8 cellular contexts compared by ENCODE assay signal in the genomic region with DNA sequence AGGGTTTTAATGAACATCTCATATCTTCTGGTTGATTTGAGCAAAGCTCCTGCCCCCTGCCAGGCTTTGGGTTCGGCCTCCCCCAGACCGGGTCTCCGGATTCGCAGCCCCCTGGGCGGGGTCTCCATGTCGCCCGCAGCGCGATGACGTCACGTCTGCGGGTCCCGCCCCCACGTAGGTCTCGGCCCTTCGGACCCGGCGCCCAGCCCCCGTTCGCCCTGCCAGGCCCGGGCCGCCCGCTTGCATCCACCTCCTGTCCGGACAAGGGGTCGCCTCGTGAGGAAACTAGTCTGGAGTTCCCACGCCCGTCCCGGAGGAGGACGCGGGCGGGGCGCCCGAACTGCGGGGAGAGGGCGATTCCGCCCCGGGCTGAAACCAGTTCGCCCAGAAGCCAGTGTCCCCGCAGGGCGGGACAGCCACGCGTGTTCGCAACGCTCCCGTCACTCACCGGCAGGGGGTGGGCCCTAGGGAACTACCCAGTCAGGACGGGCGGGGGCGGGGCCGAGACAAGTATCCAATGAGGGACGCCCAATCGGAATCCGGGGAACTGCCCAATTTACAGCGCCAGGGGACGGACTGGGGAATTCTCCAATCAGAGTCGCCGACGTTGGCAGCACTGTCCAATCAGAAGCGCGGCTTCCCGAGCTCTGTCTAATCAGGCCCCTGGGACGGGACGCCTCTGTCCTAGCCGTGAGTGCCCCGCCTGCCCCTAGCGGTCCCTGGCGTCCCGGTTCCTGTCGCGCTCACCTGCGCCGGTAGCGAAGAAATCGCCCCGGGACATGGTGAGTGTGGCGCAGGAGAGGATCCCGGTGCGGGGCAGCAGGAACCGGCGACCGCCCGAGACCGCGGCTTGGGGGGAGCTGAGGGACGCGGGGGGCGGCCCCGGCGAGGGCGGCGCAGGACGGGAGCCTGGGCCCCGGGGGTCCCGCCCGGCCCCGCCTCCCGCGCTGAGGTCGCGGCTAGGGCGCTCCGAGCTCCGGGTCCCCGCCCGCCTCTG. TPM values are rescaled to one million over a fixed set of nuclear protein-coding genes. Genes with fewer than 3 reads are reported as not detected.
DNase-seq lines count a peak whose midpoint lies in the region; ATAC-seq lines count a peak whose summit lies in the region.

A gene (plus strand): TSS at position 682 of the 997 bp plus-strand sequence. CDS start 98 bp downstream, at position 780.

- peak; percentile 85 for ATAC-seq in GM19452 (IDR thresholded peaks at IDR 0.05; ENCODE audit: unreplicated experiment)
- ATAC-seq in effector memory CD8-positive, alpha-beta T cell (replicated peaks): peak; percentile 96

- H3K27ac Mint-ChIP-seq in CD8-positive, alpha-beta memory T cell: peak within 1 kb of the TSS; percentile 75 to 96 (median 86)
- H3K27ac Mint-ChIP-seq in effector memory CD8-positive, alpha-beta T cell: peak within 1 kb of the TSS; percentile 93 to 95

- no peaks in the 10 kb centered on the region for H3K27me3 Mint-ChIP-seq in CD8-positive, alpha-beta memory T cell
- no peaks in the 10 kb centered on the region for H3K27me3 Mint-ChIP-seq in effector memory CD8-positive, alpha-beta T cell

- H3K27ac ChIP-seq in CD8-positive, alpha-beta memory T cell (ENCODE audit: low read depth, low read length): peak within 1 kb of the TSS; percentile 54

- H3K36me3 ChIP-seq in CD8-positive, alpha-beta memory T cell (ENCODE audit: insufficient read depth, low read length): no peaks in the 10 kb centered on the region

- H3K27me3 ChIP-seq in CD8-positive, alpha-beta memory T cell (ENCODE audit: insufficient read depth, low read length, poor library complexity, severe bottlenecking): no peaks in the 10 kb centered on the region

- POLR2A ChIA-PET in CD8-positive, alpha-beta memory T cell (lab: Charles Lee): interaction anchor here (0.6 to 1.3 kb wide), 3 partner anchors 21 to 643 kb away, joined by 3 to 5 read pairs (median 4); a partner anchor contains a TSS

- DNase-seq in CD8-positive, alpha-beta memory T cell: peak; percentile 98 to 99 (median 98)
- DNase-seq in HK-2 (ENCODE audit: unreplicated experiment) (peak; percentile 99), NOMO-1 (lab: John Stamatoyannopoulos, UW; ENCODE audit: unreplicated experiment in 2 of 2) (peak; percentile 93 to 97), medulla oblongata (ENCODE audit: extremely low spot score) (peak; percentile 99)
- DNase-seq in activated CD8-positive, alpha-beta memory T cell treated with anti-CD3 and anti-CD28 coated beads for 48 hours (ENCODE audit: low read depth in 2 of 3, low spot score in 2 of 3): peak; percentile 79 to 96 (median 87)
- DNase-seq in effector memory CD8-positive, alpha-beta T cell: peak; percentile 95 to 97 (median 96)
- DNase-seq in stimulated activated CD4-positive, alpha-beta T cell treated with anti-CD3 and anti-CD28 coated beads, TNF-alpha, amount 100 ng/mL, for 48 hours (ENCODE audit: low read depth in 3 of 3): peak; percentile 95 to 98 (median 97)

- peak within 1 kb of the TSS; percentile 88 to 98 (median 92) for H3K4me3 Mint-ChIP-seq in CD8-positive, alpha-beta memory T cell
- peak within 1 kb of the TSS; percentile 92 to 94 for H3K4me3 Mint-ChIP-seq in effector memory CD8-positive, alpha-beta T cell

- H3K4me1 Mint-ChIP-seq in CD8-positive, alpha-beta memory T cell: peaks cover 15 to 31% (median 20%) of the 10 kb centered on the region in 3 donors
- peaks cover 11 to 12% of the 10 kb centered on the region in 2 donors for H3K4me1 Mint-ChIP-seq in effector memory CD8-positive, alpha-beta T cell (ENCODE audit: low read depth in 2 of 2)

- H3K4me3 ChIP-seq in CD8-positive, alpha-beta memory T cell (ENCODE audit: low read length): peak within 1 kb of the TSS; percentile 73

- peaks cover 2 to 28% (median 10%) of the 10 kb centered on the region in 3 donors for H3K36me3 Mint-ChIP-seq in CD8-positive, alpha-beta memory T cell
- H3K36me3 Mint-ChIP-seq in effector memory CD8-positive, alpha-beta T cell (ENCODE audit: insufficient read depth): peaks cover 9% of the 10 kb centered on the region

- H3K4me1 ChIP-seq in CD8-positive, alpha-beta memory T cell (ENCODE audit: insufficient read depth, low read length): peaks cover 15% of the 10 kb centered on the region

- H3K9me3 ChIP-seq in CD8-positive, alpha-beta memory T cell (ENCODE audit: low read length): no peaks in the 10 kb centered on the region

- peaks cover 6 to 17% (median 14%) of the 10 kb centered on the region in 5 donors for H3K9me3 Mint-ChIP-seq in CD8-positive, alpha-beta memory T cell
- H3K9me3 Mint-ChIP-seq in effector memory CD8-positive, alpha-beta T cell: no peaks in the 10 kb centered on the region

- CTCF ChIA-PET in CD8-positive, alpha-beta memory T cell (lab: Charles Lee): interaction anchor here (0.8 to 1.3 kb wide), 8 partner anchors 9 to 213 kb away, joined by 3 to 4 read pairs (median 3); no protein-coding TSS in a partner anchor

RNA-seq across cellular contexts. Expression of the gene that starts here (rescaled TPM):
- total RNA-seq in CD8-positive, alpha-beta memory T cell: 1 to 10 TPM; 2.5 to 3.0 TPM
- 4.5 TPM for polyA plus RNA-seq in CD8-positive, alpha-beta memory T cell

Comparison
In these comparisons a context has a peak if more than half of its experiments do, and no peak if none do; other contexts are left out.
1. Peak in every context shown above with its lines: DNase-seq, ATAC-seq, H3K4me3 ChIP-seq and H3K27ac ChIP-seq.